In the genomic region with DNA sequence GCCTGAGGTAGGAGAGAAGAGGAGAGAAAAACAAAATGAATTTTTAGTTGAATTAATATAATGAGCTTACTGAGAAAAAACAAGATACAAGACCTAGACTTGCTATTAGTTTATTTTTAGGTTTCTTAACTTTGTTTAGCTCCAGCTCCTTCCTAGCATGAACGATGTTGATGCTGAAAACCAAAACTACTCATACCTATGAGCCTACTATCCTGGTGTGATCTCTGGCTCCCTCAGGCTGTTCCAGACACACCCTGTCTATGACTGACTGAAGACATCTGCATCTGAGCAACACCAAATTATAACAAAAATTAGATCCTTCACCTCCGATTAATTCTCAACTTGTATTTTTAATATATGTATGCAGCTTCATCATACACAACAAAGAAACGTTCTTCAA, we compare ENCODE assay signal across 1 cellular context.
TF ChIP-seq lines count a peak whose summit lies in the region.

No MANE protein-coding gene starts in this region.

TF ChIP-seq in SK-N-SH treated with all-trans-retinoic acid at 6 μM for 48 hours, 23 proteins besides CTCF, POLR2A, EP300 and RAD21 (continued from another document):
- TF ChIP-seq, protein P1, sequence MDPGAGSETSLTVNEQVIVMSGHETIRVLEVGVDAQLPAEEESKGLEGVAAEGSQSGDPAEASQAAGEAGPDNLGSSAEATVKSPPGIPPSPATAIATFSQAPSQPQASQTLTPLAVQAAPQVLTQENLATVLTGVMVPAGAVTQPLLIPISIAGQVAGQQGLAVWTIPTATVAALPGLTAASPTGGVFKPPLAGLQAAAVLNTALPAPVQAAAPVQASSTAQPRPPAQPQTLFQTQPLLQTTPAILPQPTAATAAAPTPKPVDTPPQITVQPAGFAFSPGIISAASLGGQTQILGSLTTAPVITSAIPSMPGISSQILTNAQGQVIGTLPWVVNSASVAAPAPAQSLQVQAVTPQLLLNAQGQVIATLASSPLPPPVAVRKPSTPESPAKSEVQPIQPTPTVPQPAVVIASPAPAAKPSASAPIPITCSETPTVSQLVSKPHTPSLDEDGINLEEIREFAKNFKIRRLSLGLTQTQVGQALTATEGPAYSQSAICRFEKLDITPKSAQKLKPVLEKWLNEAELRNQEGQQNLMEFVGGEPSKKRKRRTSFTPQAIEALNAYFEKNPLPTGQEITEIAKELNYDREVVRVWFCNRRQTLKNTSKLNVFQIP (CRISPR knock-in tag; IDR thresholded peaks at IDR 0.05; ENCODE audit: borderline replicate concordance, low read depth) = no peak
- TF ChIP-seq BACH2 (CRISPR knock-in tag; IDR thresholded peaks at IDR 0.05; ENCODE audit: borderline replicate concordance) (no peak), ZC3H10 (CRISPR knock-in tag; IDR thresholded peaks at IDR 0.05) (no peak), ZNF8 (CRISPR knock-in tag; IDR thresholded peaks at IDR 0.05) (no peak), CSDC2 (CRISPR knock-in tag; IDR thresholded peaks at IDR 0.05) (no peak), ESRRG (CRISPR knock-in tag; IDR thresholded peaks at IDR 0.05) (no peak)
